Comparison of ENCODE assay signal across 16 cellular contexts in the genomic region with DNA sequence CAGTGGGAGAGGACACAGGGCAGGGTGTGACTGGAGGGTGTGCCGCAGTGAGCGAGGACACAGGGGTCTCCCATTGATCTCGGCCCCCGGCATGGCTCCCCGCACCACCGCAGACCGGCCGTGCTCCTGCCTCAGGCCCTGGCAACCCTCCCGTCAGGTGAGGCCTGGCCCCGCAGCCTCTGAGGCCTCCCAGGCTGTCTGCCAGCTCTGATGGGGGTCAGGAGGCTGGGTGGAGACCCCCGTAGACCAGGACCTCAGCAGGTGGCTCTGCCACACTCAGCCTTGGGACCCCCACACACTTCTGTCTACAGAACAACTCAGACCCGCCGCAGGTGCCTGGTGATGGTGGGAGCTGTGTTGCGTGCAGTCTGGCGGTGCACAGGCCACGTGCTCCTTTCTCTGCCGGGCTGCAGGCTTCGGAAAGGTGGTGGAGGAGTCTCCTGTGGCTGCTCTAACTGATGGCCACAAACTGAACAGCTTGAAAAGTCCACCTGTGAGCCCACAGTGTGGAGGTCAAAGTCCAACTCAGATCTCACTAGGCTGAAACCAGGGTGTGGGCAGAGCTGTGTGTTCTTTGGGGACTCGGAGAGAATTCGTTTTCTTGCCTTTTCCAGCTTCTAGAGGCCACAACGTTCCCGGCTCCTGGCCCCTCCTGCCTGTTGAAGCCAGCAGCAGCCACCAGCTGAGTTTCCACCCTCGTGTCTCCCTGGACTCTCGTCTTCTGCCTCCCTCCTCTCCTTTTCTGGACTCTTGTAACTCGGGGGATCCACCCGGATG.
DNase-seq lines count a peak whose midpoint lies in the region; ATAC-seq, FAIRE-seq and TF ChIP-seq lines count a peak whose summit lies in the region.
"Had no signal": no experiment of that assay in that cellular context is flagged by ENCODE, and none has a peak within 500 bp of the region (broad histone marks: within the 10 kb centered on the region; RNA-seq: fewer than 3 reads in every experiment).

No MANE protein-coding gene starts in this region.

- H3K36me3 ChIP-seq in KMS-11 (ENCODE audit: insufficient read depth): no peaks in the 10 kb centered on the region
- H3K36me3 ChIP-seq in pancreas: no peaks in the 10 kb centered on the region
- H3K36me3 ChIP-seq: cardiac muscle cell, gastrocnemius medialis had no signal

- H3K27ac ChIP-seq in KMS-11 (no peak overlapping the region), right cardiac atrium (ENCODE audit: low read length) (no peak overlapping the region), pancreas (no peak overlapping the region)
- H3K27ac ChIP-seq: 22Rv1, cardiac muscle cell, gastrocnemius medialis had no signal

- peak overlapping the region; percentile 14; the same call in 1 of the 2 replicates for H2AFZ ChIP-seq in KMS-11 (ENCODE audit: low read depth)

- H3K4me1 ChIP-seq in KMS-11 (ENCODE audit: low read depth, poor library complexity, severe bottlenecking): peaks cover 30% of the 10 kb centered on the region
- peaks cover 5% of the 10 kb centered on the region for H3K4me1 ChIP-seq in right cardiac atrium (ENCODE audit: control insufficient read depth, insufficient read depth, low read length)
- H3K4me1 ChIP-seq in pancreas: peaks cover 7 to 16% (median 12%) of the 10 kb centered on the region in 3 donors

- no peaks in the 10 kb centered on the region for H3K9me3 ChIP-seq in right cardiac atrium (ENCODE audit: control insufficient read depth, low read length)
- H3K9me3 ChIP-seq in pancreas: no peaks in the 10 kb centered on the region
- H3K9me3 ChIP-seq: gastrocnemius medialis had no signal

- H3K4me2 ChIP-seq in KMS-11: peak overlapping the region; percentile 17; the same call in 1 of the 2 replicates

- no peak for ATAC-seq in right cardiac atrium
- ATAC-seq in pancreas: peak; percentile 71 to 82 (median 76)

- H3K4me3 ChIP-seq in KMS-11 (IDR thresholded peaks at IDR 0.05; ENCODE audit: insufficient read depth, low read depth, low read length) (no peak overlapping the region), right cardiac atrium (ENCODE audit: low read length) (no peak overlapping the region), pancreas (no peak overlapping the region)
- H3K4me3 ChIP-seq: cardiac muscle cell, gastrocnemius medialis had no signal

- no peak for FAIRE-seq in pancreas (lab: Jason Lieb, UNC)
- FAIRE-seq: G401.6, H1 had no signal

- no peaks in the 10 kb centered on the region for H4K20me1 ChIP-seq in KMS-11 (ENCODE audit: insufficient read depth)

- in situ Hi-C loops in ACHN (cut with HindIII; ENCODE audit: low pct_ligation_motif_present, low pct_unique_long_range_greater_than_20kb, low sequenced_read_pairs): no loop called here

- no peak overlapping the region for H3K9ac ChIP-seq in KMS-11

- DNase-seq in DMS53 (lab: John Stamatoyannopoulos, UW) (peak; percentile 57), DMS53 treated with DMSO at 0.1 percent for 48 hours (lab: John Stamatoyannopoulos, UW; ENCODE audit: unreplicated experiment) (no peak), right cardiac atrium (peak in 2 of 3 donors; percentile 11 to 54), pancreas (peak; percentile 40 to 66 (median 52)), UCSD-AML1 (lab: John Stamatoyannopoulos, UW; ENCODE audit: unreplicated experiment) (no peak), ACHN (no peak), NCI-H1092 (lab: John Stamatoyannopoulos, UW) (no peak)
- DNase-seq: NCI-H1092 treated with DMSO at 0.1 percent for 48 hours; NK-92 treated with Interleukin-12 subunit alpha and Interleukin-12 subunit beta, amount 100 ng/mL, for 24 hours; SHP77 treated with DMSO at 0.1 percent for 48 hours had no signal

- TF ChIP-seq CTCF in KMS-11 (conservative IDR thresholded peaks at IDR 0.05; ENCODE audit: low read depth, low read length) (no peak), pancreas (IDR thresholded peaks at IDR 0.05) (no peak)

- WGBS in right cardiac atrium: 84% methylated on average over 26 of the region's 26 CpGs
- 53 to 54% methylated on average over 24 to 26 of the region's 26 CpGs for WGBS in pancreas, 2 donors

- H3K27me3 ChIP-seq in KMS-11 (ENCODE audit: insufficient read depth, low read depth) (peaks cover 19% of the 10 kb centered on the region), right cardiac atrium (ENCODE audit: control insufficient read depth, insufficient read depth) (no peaks in the 10 kb centered on the region), pancreas (no peaks in the 10 kb centered on the region)
- H3K27me3 ChIP-seq: cardiac muscle cell, gastrocnemius medialis had no signal

- intact Hi-C loops in right cardiac atrium (cut with DNase I) (loop anchor here (2.0 to 10.0 kb wide), 7 partner anchors 67 to 179 kb away; partner anchors contain the start of gene INPP5A (in 3 of the 4)), pancreas (cut with DNase I) (loop anchor here (5.0 to 10.0 kb wide), 5 partner anchors 118 to 237 kb away; no protein-coding TSS in a partner anchor)

- no peaks in the 10 kb centered on the region for H3K79me2 ChIP-seq in KMS-11 (ENCODE audit: insufficient read depth, low read depth)

Comparison
In these comparisons a context has a peak if more than half of its experiments do, and no peak if none do; other contexts are left out.
1. DNase-seq: peak in DMS53 (single experiment), right cardiac atrium (2 of 3) and pancreas (6 of 6); none in DMS53 treated with DMSO at 0.1 percent for 48 hours (single experiment), UCSD-AML1 (single experiment), ACHN (single experiment) and NCI-H1092 (single experiment).
2. ATAC-seq: peak in pancreas (4 of 4); none in right cardiac atrium (0 of 2).